In genomic region chr15:31396881-31397560, GRCh38 we compare ENCODE assay signal across 8 cellular contexts.
A peak's percentile ranks its signal among the peaks of the same experiment; 100 is the strongest.
DNase-seq lines count a peak whose midpoint lies in the region; ATAC-seq and TF ChIP-seq lines count a peak whose summit lies in the region.

No MANE protein-coding gene starts in this region.

- POLR2A ChIA-PET in HEK293 (lab: Yijun Ruan, JAX): interaction anchor here (0.6 kb wide), 1 partner anchor 13 kb away, joined by 6 read pairs; no protein-coding TSS in a partner anchor
- POLR2A ChIA-PET in OCI-LY7 (lab: Charles Lee): interaction anchor here (0.6 to 1.6 kb wide), 5 partner anchors 15 to 55 kb away, joined by 3 to 6 read pairs (median 4); no protein-coding TSS in a partner anchor

- ATAC-seq in esophagus mucosa (peak; percentile 81), GM18909 (IDR thresholded peaks at IDR 0.05; ENCODE audit: poor library complexity, unreplicated experiment) (no peak), GM21367 (IDR thresholded peaks at IDR 0.05; ENCODE audit: unreplicated experiment) (no peak), GM18511 (IDR thresholded peaks at IDR 0.05; ENCODE audit: unreplicated experiment) (no peak)

- H3K27me3 ChIP-seq in ACC112 (ENCODE audit: insufficient read depth, low read length): no peaks in the 10 kb centered on the region
- no peaks in the 10 kb centered on the region for H3K27me3 ChIP-seq in mucosa of rectum (ENCODE audit: control insufficient read depth in 2 of 2, insufficient read depth in 2 of 2, low read length in 2 of 2)

- H3K9ac ChIP-seq in mucosa of rectum (ENCODE audit: low read depth in 1 of 2, low read length in 2 of 2): peak overlapping the region; percentile 49 to 72

- no peak for TF ChIP-seq CTCF in HEK293 (tag by site-specific recombination; IDR thresholded peaks at IDR 0.05)
- TF ChIP-seq CTCF in OCI-LY7 (conservative IDR thresholded peaks at IDR 0.05; ENCODE audit: low read length): peak; percentile 51; the same call in 1 of the 2 replicates

- H3K36me3 ChIP-seq in ACC112 (ENCODE audit: insufficient read depth, low read length) (no peaks in the 10 kb centered on the region), HEK293 (ENCODE audit: control insufficient read depth in 2 of 2, insufficient read depth in 1 of 2, low read length in 2 of 2) (no peaks in the 10 kb centered on the region), OCI-LY7 (ENCODE audit: insufficient read depth, low read length) (no peaks in the 10 kb centered on the region), mucosa of rectum (ENCODE audit: control insufficient read depth in 2 of 2, insufficient read depth in 2 of 2, low read length in 2 of 2) (no peaks in the 10 kb centered on the region)

- H4K20me1 ChIP-seq in OCI-LY7 (ENCODE audit: insufficient read depth, low read length): no peaks in the 10 kb centered on the region

- H3K4me2 ChIP-seq in OCI-LY7 (ENCODE audit: low read length): peak overlapping the region; percentile 52

- H3K4me3 ChIP-seq in ACC112 (ENCODE audit: low read depth, low read length): no peak overlapping the region
- H3K4me3 ChIP-seq in HEK293 (ENCODE audit: low read depth, low read length): no peak overlapping the region
- H3K4me3 ChIP-seq in OCI-LY7 (ENCODE audit: low read depth, low read length, poor library complexity, severe bottlenecking): no peak overlapping the region
- peak overlapping the region in 1 of 2 donors; percentile 31 for H3K4me3 ChIP-seq in mucosa of rectum (ENCODE audit: low read length in 2 of 2)

- BruUV-seq in OCI-LY7 (replicated peaks; lab: Mats Ljungman, UMichigan): no TSS peak

- H3K27ac ChIP-seq in ACC112 (ENCODE audit: low read depth, low read length): peak overlapping the region; percentile 92
- H3K27ac ChIP-seq in HEK293 (ENCODE audit: extremely low read depth, low read depth, low read length): no peak overlapping the region
- no peak overlapping the region for H3K27ac ChIP-seq in OCI-LY7 (ENCODE audit: low read depth, low read length, poor library complexity, severe bottlenecking)
- peak overlapping the region; percentile 71 to 92 for H3K27ac ChIP-seq in mucosa of rectum (ENCODE audit: low read depth in 2 of 2, low read length in 2 of 2)

- CTCF ChIA-PET in HEK293 (lab: Yijun Ruan, JAX): no interaction called here
- CTCF ChIA-PET in OCI-LY7 (lab: Charles Lee; ENCODE audit: unreplicated experiment): no interaction called here

- H2AFZ ChIP-seq in ACC112 (ENCODE audit: low read length, unreplicated experiment): peak overlapping the region; percentile 91
- H2AFZ ChIP-seq in OCI-LY7 (ENCODE audit: low read length): peak overlapping the region; percentile 72; the same call in 1 of the 2 replicates

- intact Hi-C loops in OCI-LY7 (cut with micrococcal nuclease; ENCODE audit: unreplicated experiment): no loop called here

- H3K79me2 ChIP-seq in ACC112 (ENCODE audit: control insufficient read depth, insufficient read depth, low read length, unreplicated experiment) (no peaks in the 10 kb centered on the region), OCI-LY7 (ENCODE audit: insufficient read depth, low read depth, low read length) (no peaks in the 10 kb centered on the region)

- no peaks in the 10 kb centered on the region for H3K9me2 ChIP-seq in OCI-LY7 (ENCODE audit: insufficient read depth, low read length)

- H3K9me3 ChIP-seq in HEK293 (ENCODE audit: control insufficient read depth, insufficient read depth, low read depth, low read length) (no peaks in the 10 kb centered on the region), OCI-LY7 (ENCODE audit: low read length) (no peaks in the 10 kb centered on the region), mucosa of rectum (ENCODE audit: control insufficient read depth in 2 of 2, low read length in 2 of 2) (no peaks in the 10 kb centered on the region)

- H3K4me1 ChIP-seq in ACC112 (ENCODE audit: control insufficient read depth, insufficient read depth, low read length, unreplicated experiment) (peaks cover 50% of the 10 kb centered on the region), HEK293 (ENCODE audit: control insufficient read depth, insufficient read depth, low read length) (no peaks in the 10 kb centered on the region), OCI-LY7 (ENCODE audit: insufficient read depth, low read length, poor library complexity, severe bottlenecking) (peaks cover 29% of the 10 kb centered on the region), mucosa of rectum (ENCODE audit: control insufficient read depth in 2 of 2, insufficient read depth in 2 of 2, low read length in 2 of 2) (peaks cover 26 to 28% of the 10 kb centered on the region in 2 donors)

- DNase-seq in OCI-LY7 (ENCODE audit: low spot score): peak; percentile 82

TF ChIP-seq in HEK293, 187 proteins besides CTCF, POLR2A, EP300 and RAD21:
- TF ChIP-seq ZBTB44 (tag by site-specific recombination; IDR thresholded peaks at IDR 0.05): no peak
- 0 out of 2 replicates have a peak, but pooled peaks have one; percentile 30 for TF ChIP-seq ZNF335 (tag by site-specific recombination; conservative IDR thresholded peaks at IDR 0.05)
- TF ChIP-seq KLF9 (tag by site-specific recombination; IDR thresholded peaks at IDR 0.05; ENCODE audit: low read depth): peak; percentile 30; the same call in 1 of the 2 replicates
- TF ChIP-seq KLF1 (tag by site-specific recombination; IDR thresholded peaks at IDR 0.05): peak; percentile 87
- peak; percentile 12 for TF ChIP-seq ZBTB26 (tag by site-specific recombination; optimal IDR thresholded peaks at IDR 0.05)
- no peak for TF ChIP-seq ZNF133 (tag by site-specific recombination; IDR thresholded peaks at IDR 0.05)
- no peak for TF ChIP-seq ZBTB1 (tag by site-specific recombination; IDR thresholded peaks at IDR 0.05)
- no peak for TF ChIP-seq SCRT1 (tag by site-specific recombination; IDR thresholded peaks at IDR 0.05; ENCODE audit: borderline replicate concordance)
- TF ChIP-seq ZBTB8A (tag by site-specific recombination; IDR thresholded peaks at IDR 0.05): peak; percentile 56
- no peak for TF ChIP-seq ZBTB48 (tag by site-specific recombination; IDR thresholded peaks at IDR 0.05)
- TF ChIP-seq PRDM10 (tag by site-specific recombination; IDR thresholded peaks at IDR 0.05): no peak
- no peak for TF ChIP-seq ZFP37 (tag by site-specific recombination; IDR thresholded peaks at IDR 0.05)
- peak; percentile 46 for TF ChIP-seq SP2 (tag by site-specific recombination; IDR thresholded peaks at IDR 0.05)
- no peak for TF ChIP-seq KLF7 (tag by site-specific recombination; IDR thresholded peaks at IDR 0.05; ENCODE audit: borderline replicate concordance)

Comparison
In these comparisons a context has a peak if more than half of its experiments do, and no peak if none do; other contexts are left out.
1. H3K27ac ChIP-seq: peak in ACC112 (single experiment) and mucosa of rectum (2 of 2); none in HEK293 (single experiment) and OCI-LY7 (single experiment).